ENCODE assay signal across 1 cellular context in genomic region chr5:132751444-132751843, GRCh38.
TF ChIP-seq lines count a peak whose summit lies in the region.

No MANE protein-coding gene starts in this region.

TF ChIP-seq in GM12878, 131 proteins besides CTCF, POLR2A, EP300 and RAD21 (continued from another document):
- TF ChIP-seq NR2F1 (conservative IDR thresholded peaks at IDR 0.05) (no peak), TCF12 (IDR thresholded peaks at IDR 0.05; ENCODE audit: low read depth, low read length) (no peak), NKRF (conservative IDR thresholded peaks at IDR 0.05) (no peak), RELA (IDR thresholded peaks at IDR 0.05; ENCODE audit: borderline replicate concordance, partially characterized antibody) (peak; percentile 94), MTA2 (IDR thresholded peaks at IDR 0.05; ENCODE audit: low read depth) (peak; percentile 83), ZNF217 (IDR thresholded peaks at IDR 0.05) (no peak), IKZF2 (IDR thresholded peaks at IDR 0.05) (peak; percentile 86 to 92), MYB (IDR thresholded peaks at IDR 0.05; ENCODE audit: borderline replicate concordance, low read depth, low read length) (no peak), FOXM1 (IDR thresholded peaks at IDR 0.05; ENCODE audit: low read depth, low read length) (peak; percentile 52; the same call in 1 of the 2 replicates), GABPA (IDR thresholded peaks at IDR 0.05; ENCODE audit: low read depth) (no peak), STAT1 (conservative IDR thresholded peaks at IDR 0.05) (no peak), JUND (IDR thresholded peaks at IDR 0.05; ENCODE audit: low read depth, low read length) (no peak), ZNF384 (IDR thresholded peaks at IDR 0.05; ENCODE audit: borderline replicate concordance, low read depth, low read length) (peak; percentile 98), BRCA1 (IDR thresholded peaks at IDR 0.05; ENCODE audit: low read depth, low read length) (no peak), CREM (IDR thresholded peaks at IDR 0.05; ENCODE audit: low read depth) (peak; percentile 87), ZNF207 (IDR thresholded peaks at IDR 0.05; ENCODE audit: borderline replicate concordance) (no peak), RBBP5 (conservative IDR thresholded peaks at IDR 0.05) (no peak)
- TF ChIP-seq, protein P1, sequence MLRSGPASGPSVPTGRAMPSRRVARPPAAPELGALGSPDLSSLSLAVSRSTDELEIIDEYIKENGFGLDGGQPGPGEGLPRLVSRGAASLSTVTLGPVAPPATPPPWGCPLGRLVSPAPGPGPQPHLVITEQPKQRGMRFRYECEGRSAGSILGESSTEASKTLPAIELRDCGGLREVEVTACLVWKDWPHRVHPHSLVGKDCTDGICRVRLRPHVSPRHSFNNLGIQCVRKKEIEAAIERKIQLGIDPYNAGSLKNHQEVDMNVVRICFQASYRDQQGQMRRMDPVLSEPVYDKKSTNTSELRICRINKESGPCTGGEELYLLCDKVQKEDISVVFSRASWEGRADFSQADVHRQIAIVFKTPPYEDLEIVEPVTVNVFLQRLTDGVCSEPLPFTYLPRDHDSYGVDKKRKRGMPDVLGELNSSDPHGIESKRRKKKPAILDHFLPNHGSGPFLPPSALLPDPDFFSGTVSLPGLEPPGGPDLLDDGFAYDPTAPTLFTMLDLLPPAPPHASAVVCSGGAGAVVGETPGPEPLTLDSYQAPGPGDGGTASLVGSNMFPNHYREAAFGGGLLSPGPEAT (IDR thresholded peaks at IDR 0.05; ENCODE audit: low read depth): peak; percentile 98
- TF ChIP-seq, protein P2, sequence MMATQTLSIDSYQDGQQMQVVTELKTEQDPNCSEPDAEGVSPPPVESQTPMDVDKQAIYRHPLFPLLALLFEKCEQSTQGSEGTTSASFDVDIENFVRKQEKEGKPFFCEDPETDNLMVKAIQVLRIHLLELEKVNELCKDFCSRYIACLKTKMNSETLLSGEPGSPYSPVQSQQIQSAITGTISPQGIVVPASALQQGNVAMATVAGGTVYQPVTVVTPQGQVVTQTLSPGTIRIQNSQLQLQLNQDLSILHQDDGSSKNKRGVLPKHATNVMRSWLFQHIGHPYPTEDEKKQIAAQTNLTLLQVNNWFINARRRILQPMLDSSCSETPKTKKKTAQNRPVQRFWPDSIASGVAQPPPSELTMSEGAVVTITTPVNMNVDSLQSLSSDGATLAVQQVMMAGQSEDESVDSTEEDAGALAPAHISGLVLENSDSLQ (IDR thresholded peaks at IDR 0.05): no peak
- TF ChIP-seq, protein P3, sequence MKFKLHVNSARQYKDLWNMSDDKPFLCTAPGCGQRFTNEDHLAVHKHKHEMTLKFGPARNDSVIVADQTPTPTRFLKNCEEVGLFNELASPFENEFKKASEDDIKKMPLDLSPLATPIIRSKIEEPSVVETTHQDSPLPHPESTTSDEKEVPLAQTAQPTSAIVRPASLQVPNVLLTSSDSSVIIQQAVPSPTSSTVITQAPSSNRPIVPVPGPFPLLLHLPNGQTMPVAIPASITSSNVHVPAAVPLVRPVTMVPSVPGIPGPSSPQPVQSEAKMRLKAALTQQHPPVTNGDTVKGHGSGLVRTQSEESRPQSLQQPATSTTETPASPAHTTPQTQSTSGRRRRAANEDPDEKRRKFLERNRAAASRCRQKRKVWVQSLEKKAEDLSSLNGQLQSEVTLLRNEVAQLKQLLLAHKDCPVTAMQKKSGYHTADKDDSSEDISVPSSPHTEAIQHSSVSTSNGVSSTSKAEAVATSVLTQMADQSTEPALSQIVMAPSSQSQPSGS (IDR thresholded peaks at IDR 0.05; ENCODE audit: low read length): peak; percentile 94
